8 cellular contexts compared by ENCODE assay signal in the genomic region with DNA sequence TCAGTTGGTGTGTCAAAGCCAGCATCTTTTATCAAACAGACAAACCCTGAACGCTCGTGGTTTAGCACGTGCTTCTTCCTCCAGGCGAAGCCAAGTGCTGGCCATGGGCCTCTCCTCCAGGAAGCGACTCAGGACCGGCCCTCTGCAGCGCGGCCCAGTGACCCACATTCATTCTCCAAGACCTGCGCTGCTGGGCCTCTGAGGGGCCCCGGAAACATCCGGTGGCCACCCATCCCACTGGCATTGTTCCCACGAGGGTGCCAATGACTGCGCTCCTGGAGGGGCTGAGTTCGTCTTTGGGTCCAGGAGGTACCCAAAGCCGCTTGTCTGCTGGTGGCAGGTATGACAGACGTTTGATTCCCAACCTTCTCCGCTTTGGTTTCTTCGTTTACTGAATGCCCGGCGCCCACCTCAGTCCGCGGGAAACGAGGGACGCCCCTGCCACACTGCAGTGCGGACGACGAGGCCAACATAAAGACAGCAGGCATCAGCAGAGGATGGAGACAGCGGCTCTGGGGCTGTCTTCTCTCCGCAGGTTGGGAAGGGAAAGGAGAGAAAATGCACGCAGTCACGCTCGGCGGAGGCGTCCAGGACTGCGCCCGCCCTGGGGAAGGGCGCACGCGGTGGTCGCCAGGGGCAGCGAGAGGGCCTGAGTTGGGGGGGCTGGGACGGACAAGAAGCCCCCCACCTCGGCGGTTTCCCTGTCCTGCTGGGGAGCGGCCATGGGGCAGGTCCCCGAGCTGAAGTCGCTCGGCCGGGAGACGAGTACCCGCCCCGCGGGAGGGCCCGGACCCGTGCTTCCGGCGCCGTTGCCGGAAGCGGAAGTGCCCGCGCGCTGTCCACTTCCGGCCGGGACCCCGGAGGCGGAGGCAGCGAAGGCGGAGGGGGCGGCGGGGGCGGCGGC. TPM values are rescaled to one million over a fixed set of nuclear protein-coding genes. Genes with fewer than 3 reads are reported as not detected.
DNase-seq lines count a peak whose midpoint lies in the region; ATAC-seq, FAIRE-seq and TF ChIP-seq lines count a peak whose summit lies in the region.

Gene EXOC3, plus strand, starts transcription at position 842 of the 904 bp plus-strand sequence. CDS start 3,030 bp downstream, outside the sequence.

- H3K27ac ChIP-seq in A549 (peak within 1 kb of the TSS; percentile 93 to 94), keratinocyte (ENCODE audit: control insufficient read depth, insufficient read depth, low read length) (peak within 1 kb of the TSS; percentile 60)

- peak within 1 kb of the TSS; percentile 81 for H3K9ac ChIP-seq in keratinocyte (ENCODE audit: control insufficient read depth, extremely low read depth, insufficient read depth, low read length)

- 25% methylated on average over 19 of the region's 73 CpGs for WGBS in A549 (ENCODE audit: missing lambda C conversion rate)

- TF ChIP-seq CTCF in A549 (IDR thresholded peaks at IDR 0.05): no peak
- no peak for TF ChIP-seq CTCF in keratinocyte (optimal IDR thresholded peaks at IDR 0.05 in 1 of 3, IDR thresholded peaks at IDR 0.05 in 1 of 3, conservative IDR thresholded peaks at IDR 0.05 in 1 of 3; ENCODE audit: extremely low read depth in 1 of 3, insufficient read depth in 2 of 3, low read length in 3 of 3)

- H3K4me2 ChIP-seq in A549 (peak within 1 kb of the TSS; percentile 97), keratinocyte (ENCODE audit: control insufficient read depth, extremely low read depth, insufficient read depth, low read depth, low read length) (peak within 1 kb of the TSS; percentile 91)

- peaks cover 20% of the 10 kb centered on the region for H3K79me2 ChIP-seq in keratinocyte (ENCODE audit: control insufficient read depth, insufficient read depth, low read length)

- no peak for FAIRE-seq in A549 (lab: Jason Lieb, UNC)
- FAIRE-seq in keratinocyte (lab: Jason Lieb, UNC): no peak

- H3K9me3 ChIP-seq in A549 (no peaks in the 10 kb centered on the region), keratinocyte (ENCODE audit: control insufficient read depth, low read depth, low read length) (no peaks in the 10 kb centered on the region)

- TF ChIP-seq POLR2A in A549 (IDR thresholded peaks at IDR 0.05; ENCODE audit: low read length): peak; percentile 79

- DNase-seq in A549 (ENCODE audit: low read depth in 1 of 2, low spot score in 1 of 2) (peak; percentile 75 to 96), NCI-H2171 (lab: John Stamatoyannopoulos, UW) (peak; percentile 80), keratinocyte (ENCODE audit: low read depth, low spot score) (no peak)
- DNase-seq in activated CD4-positive, CD25-positive, alpha-beta regulatory T cell treated with anti-CD3 and anti-CD28 coated beads, Interleukin-2, amount 50 U/mL, for 16 hours (ENCODE audit: low read depth, low spot score): peak; percentile 58
- DNase-seq in central memory CD4-positive, alpha-beta T cell: peak; percentile 66
- peak; percentile 82 for DNase-seq in stimulated activated CD4-positive, alpha-beta T cell treated with anti-CD3 and anti-CD28 coated beads, Interleukin-15, amount 100 ng/mL, for 24 hours

- POLR2A ChIA-PET in A549 (lab: Yijun Ruan, JAX): interaction anchor here (1.0 to 1.3 kb wide), 3 partner anchors 9 to 171 kb away, joined by 3 to 4 read pairs (median 4); partner anchors contain the start of gene PDCD6

- peaks cover 2 to 6% of the 10 kb centered on the region in 2 experiments for H3K36me3 ChIP-seq in keratinocyte (ENCODE audit: control insufficient read depth in 2 of 2, extremely low read depth in 1 of 2, insufficient read depth in 2 of 2, low read length in 2 of 2)

- CTCF ChIA-PET in A549 (lab: Yijun Ruan, JAX): interaction anchor here (1.1 kb wide), 1 partner anchor 126 kb away, joined by 4 read pairs; no protein-coding TSS in a partner anchor

- no peaks in the 10 kb centered on the region for H4K20me1 ChIP-seq in keratinocyte (ENCODE audit: control insufficient read depth, extremely low read depth, insufficient read depth, low read length)

- TF ChIP-seq RAD21 in A549 (conservative IDR thresholded peaks at IDR 0.05 in 1 of 2, IDR thresholded peaks at IDR 0.05 in 1 of 2): no peak

- no peaks in the 10 kb centered on the region for H3K9me1 ChIP-seq in keratinocyte (ENCODE audit: control insufficient read depth, extremely low read depth, insufficient read depth, low read length)

- no peaks in the 10 kb centered on the region for H3K27me3 ChIP-seq in keratinocyte (ENCODE audit: control insufficient read depth, extremely low read depth, insufficient read depth, low read length)

- H2AFZ ChIP-seq in keratinocyte (ENCODE audit: control insufficient read depth, low read length): peak within 1 kb of the TSS; percentile 91

- dilution Hi-C loops in keratinocyte (cut with MboI; ENCODE audit: extremely low pct_ligation_motif_present, low sequenced_read_pairs): no loop called here

- H3K4me3 ChIP-seq in A549 (peak within 1 kb of the TSS; percentile 66), keratinocyte (ENCODE audit: control insufficient read depth in 2 of 3, extremely low read depth in 1 of 3, insufficient read depth in 2 of 3, low read depth in 1 of 3, low read length in 3 of 3) (peak within 1 kb of the TSS; percentile 66 to 94 (median 88))

- H3K4me1 ChIP-seq in A549: peaks cover 14% of the 10 kb centered on the region
- H3K4me1 ChIP-seq in keratinocyte (ENCODE audit: control insufficient read depth, extremely low read depth, insufficient read depth, low read length): peaks cover 16% of the 10 kb centered on the region

- TF ChIP-seq EP300 in A549 (IDR thresholded peaks at IDR 0.05): no peak

- ATAC-seq in A549: peak; percentile 93 to 96
- ATAC-seq in GM18520 (IDR thresholded peaks at IDR 0.05; ENCODE audit: unreplicated experiment): peak; percentile 82
- peak; percentile 80 for ATAC-seq in HG03039 (IDR thresholded peaks at IDR 0.05; ENCODE audit: unreplicated experiment)

TF ChIP-seq in A549, 52 proteins besides CTCF, POLR2A, EP300 and RAD21:
- TF ChIP-seq NPAS2 (CRISPR knock-in tag; IDR thresholded peaks at IDR 0.05; ENCODE audit: borderline replicate concordance) (no peak), RCOR1 (IDR thresholded peaks at IDR 0.05; ENCODE audit: low read depth, low read length) (no peak), KDM5A (IDR thresholded peaks at IDR 0.05) (peak; percentile 48; the same call in 1 of the 2 replicates), RNF2 (IDR thresholded peaks at IDR 0.05; ENCODE audit: borderline replicate concordance, low read depth) (0 out of 2 replicates have a peak, but pooled peaks have one; percentile 56), BCL3 (IDR thresholded peaks at IDR 0.05) (peak; percentile 89), HOXB13 (CRISPR knock-in tag; IDR thresholded peaks at IDR 0.05; ENCODE audit: low read depth) (no peak), PHF8 (IDR thresholded peaks at IDR 0.05; ENCODE audit: borderline replicate concordance, low read depth) (peak; percentile 92; the same call in 1 of the 2 replicates), MAX (IDR thresholded peaks at IDR 0.05) (peak; percentile 68), TP53 (CRISPR knock-in tag; IDR thresholded peaks at IDR 0.05) (no peak), JUN (IDR thresholded peaks at IDR 0.05) (peak; percentile 80 to 86; a peak in 4 of 5 replicates), HOXA7 (CRISPR knock-in tag; IDR thresholded peaks at IDR 0.05) (no peak), ZFP36 (IDR thresholded peaks at IDR 0.05; ENCODE audit: borderline replicate concordance, partially characterized antibody) (no peak)
- TF ChIP-seq, protein P1, sequence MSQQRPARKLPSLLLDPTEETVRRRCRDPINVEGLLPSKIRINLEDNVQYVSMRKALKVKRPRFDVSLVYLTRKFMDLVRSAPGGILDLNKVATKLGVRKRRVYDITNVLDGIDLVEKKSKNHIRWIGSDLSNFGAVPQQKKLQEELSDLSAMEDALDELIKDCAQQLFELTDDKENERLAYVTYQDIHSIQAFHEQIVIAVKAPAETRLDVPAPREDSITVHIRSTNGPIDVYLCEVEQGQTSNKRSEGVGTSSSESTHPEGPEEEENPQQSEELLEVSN (IDR thresholded peaks at IDR 0.05; ENCODE audit: borderline replicate concordance, low read depth): peak; percentile 74

RNA-seq across cellular contexts. Expression of gene EXOC3, which starts in this region (rescaled TPM):
- 20.0 and 25.1 TPM in 2 replicates for polyA plus RNA-seq in A549 (2011; rRNA removed)
- 18.4 and 20.4 TPM in 2 replicates for polyA plus RNA-seq in A549 (2012; cell fraction: cytosol; rRNA removed)
- polyA plus RNA-seq in A549 (2012; cell fraction: nucleus; rRNA removed): 53.4 and 60.7 TPM in 2 replicates
- polyA plus RNA-seq in A549 (2017; fragmentation: RNase III; extraction: RNeasy Plus Mini Kit Qiagen cat#74134 plus additional on column Dnase treatment): 33.6 to 36.2 TPM (median 34.0 TPM) in 3 replicates
- polyA minus RNA-seq in A549 (2011; rRNA and poly(A)+ RNA removed): 23.6 and 25.2 TPM in 2 replicates
- 13.6 to 14.4 TPM (median 14.2 TPM) in 3 replicates for polyA plus RNA-seq in keratinocyte
- polyA plus RNA-seq in keratinocyte (2011; ENCODE audit: low read depth): 28.9 TPM
- polyA plus RNA-seq in keratinocyte (2011; cell fraction: cytosol; rRNA removed): 11.4 and 14.7 TPM in 2 replicates
- 32.5 and 35.7 TPM in 2 replicates for polyA plus RNA-seq in keratinocyte (2011; cell fraction: nucleus; rRNA removed)
- 23.7 and 26.2 TPM in 2 replicates for polyA plus RNA-seq in keratinocyte (2012; ENCODE audit: low replicate concordance)
- 14.0 to 18.2 TPM (median 17.5 TPM) in 3 replicates for polyA minus RNA-seq in keratinocyte
- polyA minus RNA-seq in keratinocyte (2011; cell fraction: cytosol; rRNA and poly(A)+ RNA removed): 11.7 TPM
- 12.8 and 18.8 TPM in 2 replicates for polyA minus RNA-seq in keratinocyte (2011; cell fraction: nucleus; rRNA and poly(A)+ RNA removed)
